In genomic region chr1:107056426-107057196, GRCh38 we compare ENCODE assay signal across 1 cellular context.
TF ChIP-seq lines count a peak whose summit lies in the region.

TSS of gene PRMT6 (plus strand) at chr1:107056674. CDS start at chr1:107056716, 42 bp downstream.

TF ChIP-seq in HepG2, 621 proteins besides CTCF, POLR2A, EP300 and RAD21 (continued from another document and continues in another):
- TF ChIP-seq GABPA (IDR thresholded peaks at IDR 0.05; ENCODE audit: low read depth, low read length) (peak; percentile 71), GABPA (CRISPR knock-in tag; IDR thresholded peaks at IDR 0.05; ENCODE audit: low read depth) (peak; percentile 91), GATAD1 (CRISPR knock-in tag; IDR thresholded peaks at IDR 0.05) (peak; percentile 77), ZNF101 (CRISPR knock-in tag; IDR thresholded peaks at IDR 0.05; ENCODE audit: borderline replicate concordance, low read depth) (no peak), ZNF30 (CRISPR knock-in tag; IDR thresholded peaks at IDR 0.05) (peak; percentile 52; the same call in 1 of the 2 replicates), SNAPC4 (CRISPR knock-in tag; IDR thresholded peaks at IDR 0.05) (peak; percentile 51; the same call in 1 of the 2 replicates), UBTF (CRISPR knock-in tag; IDR thresholded peaks at IDR 0.05) (peak; percentile 89), HOXA5 (CRISPR knock-in tag; IDR thresholded peaks at IDR 0.05) (peak; percentile 54; the same call in 1 of the 2 replicates), NR2F2 (IDR thresholded peaks at IDR 0.05; ENCODE audit: borderline replicate concordance, low read depth) (no peak), SMC3 (IDR thresholded peaks at IDR 0.05; ENCODE audit: low read length) (no peak), E2F1 (CRISPR knock-in tag; IDR thresholded peaks at IDR 0.05) (peak; percentile 93), ZNF607 (CRISPR knock-in tag; IDR thresholded peaks at IDR 0.05; ENCODE audit: borderline replicate concordance) (0 out of 2 replicates have a peak, but pooled peaks have one; percentile 16), HOXA3 (CRISPR knock-in tag; IDR thresholded peaks at IDR 0.05) (0 out of 2 replicates have a peak, but pooled peaks have one; percentile 12), ONECUT2 (CRISPR knock-in tag; IDR thresholded peaks at IDR 0.05) (no peak), HNRNPK (IDR thresholded peaks at IDR 0.05; ENCODE audit: low read depth, low read length, poor library complexity, severe bottlenecking) (peak; percentile 84), THAP11 (CRISPR knock-in tag; IDR thresholded peaks at IDR 0.05) (peak; percentile 99), DNMT3B (CRISPR knock-in tag; conservative IDR thresholded peaks at IDR 0.05) (no peak), KDM3A (CRISPR knock-in tag; IDR thresholded peaks at IDR 0.05; ENCODE audit: low read depth) (peak; percentile 39; the same call in 1 of the 2 replicates), ZFY (CRISPR knock-in tag; IDR thresholded peaks at IDR 0.05) (peak; percentile 87), HMGXB4 (CRISPR knock-in tag; IDR thresholded peaks at IDR 0.05; ENCODE audit: borderline replicate concordance in 1 of 2, low read depth in 1 of 2) (peak; percentile 86 to 89), MED1 (CRISPR knock-in tag; IDR thresholded peaks at IDR 0.05) (0 out of 2 replicates have a peak, but pooled peaks have one; percentile 27), NFKB2 (CRISPR knock-in tag; IDR thresholded peaks at IDR 0.05; ENCODE audit: borderline replicate concordance) (peak; percentile 70; the same call in 1 of the 2 replicates), ZNF407 (CRISPR knock-in tag; IDR thresholded peaks at IDR 0.05; ENCODE audit: not compliant biosample characterization) (peak; percentile 33), NR2C2 (CRISPR knock-in tag; IDR thresholded peaks at IDR 0.05; ENCODE audit: borderline replicate concordance) (peak; percentile 70)
- TF ChIP-seq, protein P1, sequence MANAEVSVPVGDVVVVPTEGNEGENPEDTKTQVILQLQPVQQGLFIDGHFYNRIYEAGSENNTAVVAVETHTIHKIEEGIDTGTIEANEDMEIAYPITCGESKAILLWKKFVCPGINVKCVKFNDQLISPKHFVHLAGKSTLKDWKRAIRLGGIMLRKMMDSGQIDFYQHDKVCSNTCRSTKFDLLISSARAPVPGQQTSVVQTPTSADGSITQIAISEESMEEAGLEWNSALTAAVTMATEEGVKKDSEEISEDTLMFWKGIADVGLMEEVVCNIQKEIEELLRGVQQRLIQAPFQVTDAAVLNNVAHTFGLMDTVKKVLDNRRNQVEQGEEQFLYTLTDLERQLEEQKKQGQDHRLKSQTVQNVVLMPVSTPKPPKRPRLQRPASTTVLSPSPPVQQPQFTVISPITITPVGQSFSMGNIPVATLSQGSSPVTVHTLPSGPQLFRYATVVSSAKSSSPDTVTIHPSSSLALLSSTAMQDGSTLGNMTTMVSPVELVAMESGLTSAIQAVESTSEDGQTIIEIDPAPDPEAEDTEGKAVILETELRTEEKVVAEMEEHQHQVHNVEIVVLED (CRISPR knock-in tag; IDR thresholded peaks at IDR 0.05; ENCODE audit: borderline replicate concordance), result peak; percentile 85; the same call in 1 of the 2 replicates
- TF ChIP-seq, protein P2, sequence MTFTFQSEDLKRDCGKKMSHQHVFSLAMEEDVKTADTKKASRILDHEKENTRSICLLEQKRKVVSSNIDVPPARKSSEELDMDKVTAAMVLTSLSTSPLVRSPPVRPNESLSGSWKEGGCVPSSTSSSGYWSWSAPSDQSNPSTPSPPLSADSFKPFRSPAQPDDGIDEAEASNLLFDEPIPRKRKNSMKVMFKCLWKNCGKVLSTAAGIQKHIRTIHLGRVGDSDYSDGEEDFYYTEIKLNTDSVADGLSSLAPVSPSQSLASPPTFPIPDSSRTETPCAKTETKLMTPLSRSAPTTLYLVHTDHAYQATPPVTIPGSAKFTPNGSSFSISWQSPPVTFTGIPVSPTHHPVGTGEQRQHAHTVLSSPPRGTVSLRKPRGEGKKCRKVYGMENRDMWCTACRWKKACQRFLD (CRISPR knock-in tag; IDR thresholded peaks at IDR 0.05; ENCODE audit: borderline replicate concordance), result peak; percentile 59; the same call in 1 of the 2 replicates
